Comparison of ENCODE assay signal across 8 cellular contexts in the genomic region with DNA sequence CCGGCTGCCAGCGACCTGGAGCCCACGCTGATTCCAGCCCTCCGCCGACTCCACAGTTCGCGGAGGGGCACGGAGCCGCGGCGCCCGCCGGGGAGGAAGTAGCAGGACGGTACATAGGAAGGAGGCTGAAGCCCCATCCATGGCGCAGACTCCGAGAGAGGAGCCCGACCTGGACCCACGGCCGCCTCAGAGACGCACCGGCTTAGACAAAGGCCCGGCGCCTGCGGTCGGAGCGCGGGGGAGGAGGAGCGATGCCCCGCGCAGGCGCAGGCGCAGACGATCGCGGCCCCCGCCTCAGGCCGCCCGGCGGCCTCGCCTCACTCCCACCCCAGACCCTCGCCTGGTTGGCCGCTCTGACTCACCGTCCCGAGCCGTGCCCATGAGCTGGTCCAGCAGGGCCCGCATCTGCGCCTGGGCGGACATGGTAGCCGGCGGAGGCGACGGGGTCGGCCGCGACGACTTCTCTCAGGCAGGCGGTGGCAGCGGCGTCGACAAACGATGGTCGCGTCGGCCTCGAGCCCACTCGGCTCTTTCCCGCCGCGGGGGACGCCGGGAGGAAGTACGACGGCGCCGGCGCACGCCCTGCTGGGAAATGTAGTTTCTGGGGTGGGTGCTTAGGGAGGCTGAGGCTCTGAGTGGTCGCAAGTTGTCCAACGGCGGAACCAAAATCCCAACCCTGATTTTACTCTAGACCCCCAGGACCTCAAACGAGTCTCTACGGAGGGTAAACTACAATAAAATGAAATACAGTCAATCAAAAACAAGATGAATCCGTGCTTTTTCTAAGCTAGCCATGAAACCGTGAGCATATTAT. TPM values are rescaled to one million over a fixed set of nuclear protein-coding genes. Genes with fewer than 3 reads are reported as not detected.
A peak's percentile ranks its signal among the peaks of the same experiment; 100 is the strongest.
DNase-seq lines count a peak whose midpoint lies in the region; ATAC-seq and TF ChIP-seq lines count a peak whose summit lies in the region.

Gene LUC7L (minus strand): TSS at position 533 of the 814 bp plus-strand sequence. CDS start 110 bp downstream, at position 423.

- peak within 1 kb of the TSS; percentile 83 for H2AFZ ChIP-seq in hepatocyte

- no peaks in the 10 kb centered on the region for H3K36me3 ChIP-seq in hepatocyte (replicated peaks; ENCODE audit: insufficient read depth, low read depth)

- 3% methylated on average over 76 of the region's 84 CpGs for WGBS in hepatocyte (ENCODE audit: low lambda C conversion rate, missing lambda C conversion rate)

- no peaks in the 10 kb centered on the region for H3K9me2 ChIP-seq in hepatocyte (replicated peaks; ENCODE audit: insufficient read depth)

- no peaks in the 10 kb centered on the region for H3K27me3 ChIP-seq in hepatocyte

- H3K79me2 ChIP-seq in hepatocyte = peaks cover 48% of the 10 kb centered on the region

- ATAC-seq in GM18505 (IDR thresholded peaks at IDR 0.05; ENCODE audit: unreplicated experiment) = peak; percentile 83
- ATAC-seq in HG02973 (IDR thresholded peaks at IDR 0.05; ENCODE audit: unreplicated experiment) = peak; percentile 73

- peak within 1 kb of the TSS; percentile 100 for H3K27ac ChIP-seq in hepatocyte

- peak within 1 kb of the TSS; percentile 82 for H3K4me2 ChIP-seq in hepatocyte

- TF ChIP-seq POLR2A in GM18505 (IDR thresholded peaks at IDR 0.05; ENCODE audit: borderline replicate concordance, extremely low read depth, insufficient read depth, insufficient read length) = peak; percentile 99

- H4K20me1 ChIP-seq in hepatocyte (ENCODE audit: insufficient read depth, poor library complexity, severe bottlenecking) = peaks cover 34% of the 10 kb centered on the region

- H3K4me3 ChIP-seq in hepatocyte = peak within 1 kb of the TSS; percentile 96

- TF ChIP-seq CTCF in hepatocyte (IDR thresholded peaks at IDR 0.05; ENCODE audit: poor library complexity) = no peak

- no peaks in the 10 kb centered on the region for H3K9me3 ChIP-seq in hepatocyte (ENCODE audit: low read depth)

- DNase-seq in NCI-H2029 (lab: John Stamatoyannopoulos, UW) = peak; percentile 80
- DNase-seq in T1000 (lab: John Stamatoyannopoulos, UW) = peak; percentile 93
- DNase-seq in astrocyte of the hippocampus (ENCODE audit: low read depth, low spot score) = peak; percentile 96
- peak; percentile 94 for DNase-seq in hepatocyte (ENCODE audit: low spot score)
- peak; percentile 99 for DNase-seq in retina
- no peak for DNase-seq in OCI-M2 (lab: John Stamatoyannopoulos, UW; ENCODE audit: unreplicated experiment)

- peaks cover 11% of the 10 kb centered on the region for H3K4me1 ChIP-seq in hepatocyte (ENCODE audit: insufficient read depth)

RNA-seq across cellular contexts. Expression of gene LUC7L, which starts in this region (rescaled TPM):
- 74.1 and 75.4 TPM in 2 replicates for total RNA-seq in hepatocyte
- polyA plus RNA-seq in hepatocyte = 75.2 and 88.1 TPM in 2 replicates
